ENCODE assay signal across 1 cellular context in the genomic region with DNA sequence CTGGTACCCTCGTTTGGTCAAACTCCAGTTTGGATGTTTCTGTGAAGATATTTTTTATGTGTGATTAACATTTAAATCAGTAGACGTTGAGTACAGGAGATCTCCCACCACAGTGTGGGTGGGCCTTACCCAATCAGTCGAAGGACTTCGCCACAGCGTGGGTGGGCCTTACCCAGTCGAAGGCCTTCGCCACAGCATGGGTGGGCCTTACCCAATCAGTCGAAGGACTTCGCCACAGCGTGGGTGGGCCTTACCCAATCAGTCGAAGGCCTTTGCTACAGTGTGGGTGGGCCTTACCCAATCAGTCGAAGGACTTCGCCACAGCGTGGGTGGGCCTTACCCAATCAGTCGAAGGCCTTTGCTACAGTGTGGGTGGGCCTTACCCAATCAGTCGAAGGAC.
TF ChIP-seq lines count a peak whose summit lies in the region.

No MANE protein-coding gene starts in this region.

TF ChIP-seq in HepG2, 621 proteins besides CTCF, POLR2A, EP300 and RAD21:
- TF ChIP-seq ZNF839 (CRISPR knock-in tag; IDR thresholded peaks at IDR 0.05; ENCODE audit: borderline replicate concordance): 0 out of 2 replicates have a peak, but pooled peaks have one; percentile 10
- TF ChIP-seq, protein P1, sequence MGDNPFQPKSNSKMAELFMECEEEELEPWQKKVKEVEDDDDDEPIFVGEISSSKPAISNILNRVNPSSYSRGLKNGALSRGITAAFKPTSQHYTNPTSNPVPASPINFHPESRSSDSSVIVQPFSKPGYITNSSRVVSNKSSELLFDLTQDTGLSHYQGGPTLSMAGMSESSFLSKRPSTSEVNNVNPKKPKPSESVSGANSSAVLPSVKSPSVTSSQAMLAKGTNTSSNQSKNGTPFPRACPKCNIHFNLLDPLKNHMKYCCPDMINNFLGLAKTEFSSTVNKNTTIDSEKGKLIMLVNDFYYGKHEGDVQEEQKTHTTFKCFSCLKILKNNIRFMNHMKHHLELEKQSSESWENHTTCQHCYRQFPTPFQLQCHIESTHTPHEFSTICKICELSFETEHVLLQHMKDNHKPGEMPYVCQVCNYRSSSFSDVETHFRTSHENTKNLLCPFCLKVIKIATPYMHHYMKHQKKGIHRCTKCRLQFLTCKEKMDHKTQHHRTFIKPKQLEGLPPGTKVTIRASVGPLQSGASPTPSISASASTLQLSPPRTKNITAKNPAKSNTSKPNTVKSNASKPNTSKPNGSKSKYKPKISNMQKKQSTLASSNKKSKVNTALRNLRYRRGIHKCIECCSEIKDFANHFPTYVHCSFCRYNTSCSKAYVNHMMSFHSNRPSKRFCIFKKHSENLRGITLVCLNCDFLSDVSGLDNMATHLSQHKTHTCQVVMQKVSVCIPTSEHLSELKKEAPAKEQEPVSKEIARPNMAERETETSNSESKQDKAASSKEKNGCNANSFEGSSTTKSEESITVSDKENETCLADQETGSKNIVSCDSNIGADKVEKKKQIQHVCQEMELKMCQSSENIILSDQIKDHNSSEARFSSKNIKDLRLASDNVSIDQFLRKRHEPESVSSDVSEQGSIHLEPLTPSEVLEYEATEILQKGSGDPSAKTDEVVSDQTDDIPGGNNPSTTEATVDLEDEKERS (CRISPR knock-in tag; IDR thresholded peaks at IDR 0.05): 0 out of 2 replicates have a peak, but pooled peaks have one; percentile 9
- TF ChIP-seq, protein P2, sequence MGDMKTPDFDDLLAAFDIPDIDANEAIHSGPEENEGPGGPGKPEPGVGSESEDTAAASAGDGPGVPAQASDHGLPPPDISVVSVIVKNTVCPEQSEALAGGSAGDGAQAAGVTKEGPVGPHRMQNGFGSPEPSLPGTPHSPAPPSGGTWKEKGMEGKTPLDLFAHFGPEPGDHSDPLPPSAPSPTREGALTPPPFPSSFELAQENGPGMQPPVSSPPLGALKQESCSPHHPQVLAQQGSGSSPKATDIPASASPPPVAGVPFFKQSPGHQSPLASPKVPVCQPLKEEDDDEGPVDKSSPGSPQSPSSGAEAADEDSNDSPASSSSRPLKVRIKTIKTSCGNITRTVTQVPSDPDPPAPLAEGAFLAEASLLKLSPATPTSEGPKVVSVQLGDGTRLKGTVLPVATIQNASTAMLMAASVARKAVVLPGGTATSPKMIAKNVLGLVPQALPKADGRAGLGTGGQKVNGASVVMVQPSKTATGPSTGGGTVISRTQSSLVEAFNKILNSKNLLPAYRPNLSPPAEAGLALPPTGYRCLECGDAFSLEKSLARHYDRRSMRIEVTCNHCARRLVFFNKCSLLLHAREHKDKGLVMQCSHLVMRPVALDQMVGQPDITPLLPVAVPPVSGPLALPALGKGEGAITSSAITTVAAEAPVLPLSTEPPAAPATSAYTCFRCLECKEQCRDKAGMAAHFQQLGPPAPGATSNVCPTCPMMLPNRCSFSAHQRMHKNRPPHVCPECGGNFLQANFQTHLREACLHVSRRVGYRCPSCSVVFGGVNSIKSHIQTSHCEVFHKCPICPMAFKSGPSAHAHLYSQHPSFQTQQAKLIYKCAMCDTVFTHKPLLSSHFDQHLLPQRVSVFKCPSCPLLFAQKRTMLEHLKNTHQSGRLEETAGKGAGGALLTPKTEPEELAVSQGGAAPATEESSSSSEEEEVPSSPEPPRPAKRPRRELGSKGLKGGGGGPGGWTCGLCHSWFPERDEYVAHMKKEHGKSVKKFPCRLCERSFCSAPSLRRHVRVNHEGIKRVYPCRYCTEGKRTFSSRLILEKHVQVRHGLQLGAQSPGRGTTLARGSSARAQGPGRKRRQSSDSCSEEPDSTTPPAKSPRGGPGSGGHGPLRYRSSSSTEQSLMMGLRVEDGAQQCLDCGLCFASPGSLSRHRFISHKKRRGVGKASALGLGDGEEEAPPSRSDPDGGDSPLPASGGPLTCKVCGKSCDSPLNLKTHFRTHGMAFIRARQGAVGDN (CRISPR knock-in tag; IDR thresholded peaks at IDR 0.05): 0 out of 2 replicates have a peak, but pooled peaks have one; percentile 21
- 0 out of 2 replicates have a peak, but pooled peaks have one; percentile 22 for TF ChIP-seq ZNF552 (CRISPR knock-in tag; IDR thresholded peaks at IDR 0.05; ENCODE audit: borderline replicate concordance)
- TF ChIP-seq HNRNPL (IDR thresholded peaks at IDR 0.05; ENCODE audit: low read depth, low read length): 0 out of 2 replicates have a peak, but pooled peaks have one; percentile 36
- TF ChIP-seq ADNP (CRISPR knock-in tag; IDR thresholded peaks at IDR 0.05): peak; percentile 6; the same call in 1 of the 2 replicates
- TF ChIP-seq, protein P3, sequence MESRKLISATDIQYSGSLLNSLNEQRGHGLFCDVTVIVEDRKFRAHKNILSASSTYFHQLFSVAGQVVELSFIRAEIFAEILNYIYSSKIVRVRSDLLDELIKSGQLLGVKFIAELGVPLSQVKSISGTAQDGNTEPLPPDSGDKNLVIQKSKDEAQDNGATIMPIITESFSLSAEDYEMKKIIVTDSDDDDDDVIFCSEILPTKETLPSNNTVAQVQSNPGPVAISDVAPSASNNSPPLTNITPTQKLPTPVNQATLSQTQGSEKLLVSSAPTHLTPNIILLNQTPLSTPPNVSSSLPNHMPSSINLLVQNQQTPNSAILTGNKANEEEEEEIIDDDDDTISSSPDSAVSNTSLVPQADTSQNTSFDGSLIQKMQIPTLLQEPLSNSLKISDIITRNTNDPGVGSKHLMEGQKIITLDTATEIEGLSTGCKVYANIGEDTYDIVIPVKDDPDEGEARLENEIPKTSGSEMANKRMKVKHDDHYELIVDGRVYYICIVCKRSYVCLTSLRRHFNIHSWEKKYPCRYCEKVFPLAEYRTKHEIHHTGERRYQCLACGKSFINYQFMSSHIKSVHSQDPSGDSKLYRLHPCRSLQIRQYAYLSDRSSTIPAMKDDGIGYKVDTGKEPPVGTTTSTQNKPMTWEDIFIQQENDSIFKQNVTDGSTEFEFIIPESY (CRISPR knock-in tag; IDR thresholded peaks at IDR 0.05): peak; percentile 9; the same call in 1 of the 2 replicates
